In the genomic region with DNA sequence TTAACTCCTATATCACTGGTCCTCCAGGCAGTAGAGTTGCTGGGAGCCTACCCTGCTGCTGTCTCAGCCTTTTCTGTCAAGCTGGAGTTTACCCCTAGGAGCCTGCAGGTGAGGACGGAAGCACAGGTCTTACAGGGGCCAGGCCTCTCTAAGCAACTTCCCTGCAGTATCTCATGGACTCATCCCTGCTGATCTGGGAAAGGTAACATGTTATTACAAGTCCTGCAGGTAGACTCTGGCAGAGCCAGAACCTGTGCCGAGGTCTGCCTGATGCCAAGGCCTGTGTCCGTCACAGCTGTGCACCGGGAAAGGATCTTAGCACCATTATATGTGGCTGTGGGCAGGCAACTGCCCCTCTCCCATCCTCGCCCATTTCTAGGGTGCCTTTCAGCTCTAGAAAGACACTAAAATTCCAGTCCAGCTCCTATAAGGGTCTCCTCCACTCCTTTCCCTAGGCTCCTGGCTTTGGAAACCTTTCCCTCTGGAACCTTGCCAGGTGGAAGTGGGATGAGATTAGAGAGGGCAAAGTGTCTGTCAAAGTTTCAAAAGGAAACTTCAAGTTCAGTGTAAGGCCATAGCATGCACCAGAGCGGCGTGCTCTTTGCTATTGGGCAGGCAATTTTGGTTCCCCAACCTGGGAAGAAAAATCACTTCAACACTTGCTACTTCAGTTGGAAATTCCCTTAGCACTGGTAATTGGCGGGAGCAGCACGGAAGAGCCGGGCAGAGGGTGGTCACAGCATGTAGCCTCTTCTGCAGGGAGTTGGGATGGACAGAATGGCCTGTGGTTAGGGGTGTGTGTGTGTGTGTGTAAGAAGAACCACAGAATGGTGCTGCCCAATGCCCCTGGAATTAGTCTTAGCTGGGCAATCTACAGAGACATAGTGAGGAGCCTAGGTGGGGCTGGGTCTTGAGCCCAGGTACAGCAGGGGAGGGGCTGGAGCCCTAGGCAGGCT, we compare ENCODE assay signal across 1 cellular context.
TF ChIP-seq lines count a peak whose summit lies in the region.

No MANE protein-coding gene starts in this region.

TF ChIP-seq in GM23338, 12 proteins besides CTCF, POLR2A, EP300 and RAD21 (continued from another document):
- TF ChIP-seq, protein P1, sequence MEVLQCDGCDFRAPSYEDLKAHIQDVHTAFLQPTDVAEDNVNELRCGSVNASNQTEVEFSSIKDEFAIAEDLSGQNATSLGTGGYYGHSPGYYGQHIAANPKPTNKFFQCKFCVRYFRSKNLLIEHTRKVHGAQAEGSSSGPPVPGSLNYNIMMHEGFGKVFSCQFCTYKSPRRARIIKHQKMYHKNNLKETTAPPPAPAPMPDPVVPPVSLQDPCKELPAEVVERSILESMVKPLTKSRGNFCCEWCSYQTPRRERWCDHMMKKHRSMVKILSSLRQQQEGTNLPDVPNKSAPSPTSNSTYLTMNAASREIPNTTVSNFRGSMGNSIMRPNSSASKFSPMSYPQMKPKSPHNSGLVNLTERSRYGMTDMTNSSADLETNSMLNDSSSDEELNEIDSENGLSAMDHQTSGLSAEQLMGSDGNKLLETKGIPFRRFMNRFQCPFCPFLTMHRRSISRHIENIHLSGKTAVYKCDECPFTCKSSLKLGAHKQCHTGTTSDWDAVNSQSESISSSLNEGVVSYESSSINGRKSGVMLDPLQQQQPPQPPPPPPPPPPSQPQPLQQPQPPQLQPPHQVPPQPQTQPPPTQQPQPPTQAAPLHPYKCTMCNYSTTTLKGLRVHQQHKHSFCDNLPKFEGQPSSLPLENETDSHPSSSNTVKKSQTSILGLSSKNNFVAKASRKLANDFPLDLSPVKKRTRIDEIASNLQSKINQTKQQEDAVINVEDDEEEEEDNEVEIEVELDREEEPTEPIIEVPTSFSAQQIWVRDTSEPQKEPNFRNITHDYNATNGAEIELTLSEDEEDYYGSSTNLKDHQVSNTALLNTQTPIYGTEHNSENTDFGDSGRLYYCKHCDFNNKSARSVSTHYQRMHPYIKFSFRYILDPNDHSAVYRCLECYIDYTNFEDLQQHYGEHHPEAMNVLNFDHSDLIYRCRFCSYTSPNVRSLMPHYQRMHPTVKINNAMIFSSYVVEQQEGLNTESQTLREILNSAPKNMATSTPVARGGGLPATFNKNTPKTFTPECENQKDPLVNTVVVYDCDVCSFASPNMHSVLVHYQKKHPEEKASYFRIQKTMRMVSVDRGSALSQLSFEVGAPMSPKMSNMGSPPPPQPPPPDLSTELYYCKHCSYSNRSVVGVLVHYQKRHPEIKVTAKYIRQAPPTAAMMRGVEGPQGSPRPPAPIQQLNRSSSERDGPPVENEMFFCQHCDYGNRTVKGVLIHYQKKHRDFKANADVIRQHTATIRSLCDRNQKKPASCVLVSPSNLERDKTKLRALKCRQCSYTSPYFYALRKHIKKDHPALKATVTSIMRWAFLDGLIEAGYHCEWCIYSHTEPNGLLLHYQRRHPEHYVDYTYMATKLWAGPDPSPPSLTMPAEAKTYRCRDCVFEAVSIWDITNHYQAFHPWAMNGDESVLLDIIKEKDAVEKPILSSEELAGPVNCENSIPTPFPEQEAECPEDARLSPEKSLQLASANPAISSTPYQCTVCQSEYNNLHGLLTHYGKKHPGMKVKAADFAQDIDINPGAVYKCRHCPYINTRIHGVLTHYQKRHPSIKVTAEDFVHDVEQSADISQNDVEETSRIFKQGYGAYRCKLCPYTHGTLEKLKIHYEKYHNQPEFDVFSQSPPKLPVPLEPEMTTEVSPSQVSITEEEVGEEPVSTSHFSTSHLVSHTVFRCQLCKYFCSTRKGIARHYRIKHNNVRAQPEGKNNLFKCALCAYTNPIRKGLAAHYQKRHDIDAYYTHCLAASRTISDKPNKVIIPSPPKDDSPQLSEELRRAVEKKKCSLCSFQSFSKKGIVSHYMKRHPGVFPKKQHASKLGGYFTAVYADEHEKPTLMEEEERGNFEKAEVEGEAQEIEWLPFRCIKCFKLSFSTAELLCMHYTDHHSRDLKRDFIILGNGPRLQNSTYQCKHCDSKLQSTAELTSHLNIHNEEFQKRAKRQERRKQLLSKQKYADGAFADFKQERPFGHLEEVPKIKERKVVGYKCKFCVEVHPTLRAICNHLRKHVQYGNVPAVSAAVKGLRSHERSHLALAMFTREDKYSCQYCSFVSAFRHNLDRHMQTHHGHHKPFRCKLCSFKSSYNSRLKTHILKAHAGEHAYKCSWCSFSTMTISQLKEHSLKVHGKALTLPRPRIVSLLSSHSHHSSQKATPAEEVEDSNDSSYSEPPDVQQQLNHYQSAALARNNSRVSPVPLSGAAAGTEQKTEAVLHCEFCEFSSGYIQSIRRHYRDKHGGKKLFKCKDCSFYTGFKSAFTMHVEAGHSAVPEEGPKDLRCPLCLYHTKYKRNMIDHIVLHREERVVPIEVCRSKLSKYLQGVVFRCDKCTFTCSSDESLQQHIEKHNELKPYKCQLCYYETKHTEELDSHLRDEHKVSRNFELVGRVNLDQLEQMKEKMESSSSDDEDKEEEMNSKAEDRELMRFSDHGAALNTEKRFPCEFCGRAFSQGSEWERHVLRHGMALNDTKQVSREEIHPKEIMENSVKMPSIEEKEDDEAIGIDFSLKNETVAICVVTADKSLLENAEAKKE (CRISPR knock-in tag; IDR thresholded peaks at IDR 0.05), result no peak
- TF ChIP-seq, protein P2, sequence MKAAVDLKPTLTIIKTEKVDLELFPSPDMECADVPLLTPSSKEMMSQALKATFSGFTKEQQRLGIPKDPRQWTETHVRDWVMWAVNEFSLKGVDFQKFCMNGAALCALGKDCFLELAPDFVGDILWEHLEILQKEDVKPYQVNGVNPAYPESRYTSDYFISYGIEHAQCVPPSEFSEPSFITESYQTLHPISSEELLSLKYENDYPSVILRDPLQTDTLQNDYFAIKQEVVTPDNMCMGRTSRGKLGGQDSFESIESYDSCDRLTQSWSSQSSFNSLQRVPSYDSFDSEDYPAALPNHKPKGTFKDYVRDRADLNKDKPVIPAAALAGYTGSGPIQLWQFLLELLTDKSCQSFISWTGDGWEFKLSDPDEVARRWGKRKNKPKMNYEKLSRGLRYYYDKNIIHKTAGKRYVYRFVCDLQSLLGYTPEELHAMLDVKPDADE (IDR thresholded peaks at IDR 0.05), result no peak
- TF ChIP-seq, protein P3, sequence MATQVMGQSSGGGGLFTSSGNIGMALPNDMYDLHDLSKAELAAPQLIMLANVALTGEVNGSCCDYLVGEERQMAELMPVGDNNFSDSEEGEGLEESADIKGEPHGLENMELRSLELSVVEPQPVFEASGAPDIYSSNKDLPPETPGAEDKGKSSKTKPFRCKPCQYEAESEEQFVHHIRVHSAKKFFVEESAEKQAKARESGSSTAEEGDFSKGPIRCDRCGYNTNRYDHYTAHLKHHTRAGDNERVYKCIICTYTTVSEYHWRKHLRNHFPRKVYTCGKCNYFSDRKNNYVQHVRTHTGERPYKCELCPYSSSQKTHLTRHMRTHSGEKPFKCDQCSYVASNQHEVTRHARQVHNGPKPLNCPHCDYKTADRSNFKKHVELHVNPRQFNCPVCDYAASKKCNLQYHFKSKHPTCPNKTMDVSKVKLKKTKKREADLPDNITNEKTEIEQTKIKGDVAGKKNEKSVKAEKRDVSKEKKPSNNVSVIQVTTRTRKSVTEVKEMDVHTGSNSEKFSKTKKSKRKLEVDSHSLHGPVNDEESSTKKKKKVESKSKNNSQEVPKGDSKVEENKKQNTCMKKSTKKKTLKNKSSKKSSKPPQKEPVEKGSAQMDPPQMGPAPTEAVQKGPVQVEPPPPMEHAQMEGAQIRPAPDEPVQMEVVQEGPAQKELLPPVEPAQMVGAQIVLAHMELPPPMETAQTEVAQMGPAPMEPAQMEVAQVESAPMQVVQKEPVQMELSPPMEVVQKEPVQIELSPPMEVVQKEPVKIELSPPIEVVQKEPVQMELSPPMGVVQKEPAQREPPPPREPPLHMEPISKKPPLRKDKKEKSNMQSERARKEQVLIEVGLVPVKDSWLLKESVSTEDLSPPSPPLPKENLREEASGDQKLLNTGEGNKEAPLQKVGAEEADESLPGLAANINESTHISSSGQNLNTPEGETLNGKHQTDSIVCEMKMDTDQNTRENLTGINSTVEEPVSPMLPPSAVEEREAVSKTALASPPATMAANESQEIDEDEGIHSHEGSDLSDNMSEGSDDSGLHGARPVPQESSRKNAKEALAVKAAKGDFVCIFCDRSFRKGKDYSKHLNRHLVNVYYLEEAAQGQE (IDR thresholded peaks at IDR 0.05; ENCODE audit: unreplicated experiment), result no peak
- TF ChIP-seq CREB1 (CRISPR knock-in tag; IDR thresholded peaks at IDR 0.05; ENCODE audit: low read depth) (no peak), EZH2phosphoT487 (IDR thresholded peaks at IDR 0.05; ENCODE audit: unreplicated experiment) (no peak), STAT1 (IDR thresholded peaks at IDR 0.05; ENCODE audit: unreplicated experiment) (no peak), EZH2 (IDR thresholded peaks at IDR 0.05; ENCODE audit: low read depth, unreplicated experiment) (no peak), ZNF331 (CRISPR knock-in tag; IDR thresholded peaks at IDR 0.05; ENCODE audit: low read depth) (no peak), NANOG (IDR thresholded peaks at IDR 0.05; ENCODE audit: borderline replicate concordance) (no peak), ZNF114 (CRISPR knock-in tag; IDR thresholded peaks at IDR 0.05) (no peak)
